ENCODE assay signal across 21 cellular contexts in genomic region chr3:120457827-120458226, GRCh38. TPM values are rescaled to one million over a fixed set of nuclear protein-coding genes. Genes with fewer than 3 reads are reported as not detected.
DNase-seq lines count a peak whose midpoint lies in the region; ATAC-seq, FAIRE-seq and TF ChIP-seq lines count a peak whose summit lies in the region.
"Had no signal": no experiment of that assay in that cellular context is flagged by ENCODE, and none has a peak within 500 bp of the region (broad histone marks: within the 10 kb centered on the region; RNA-seq: fewer than 3 reads in every experiment).

No MANE protein-coding gene starts in this region.

- intact Hi-C loops in IMR-90 (cut with micrococcal nuclease): no loop called here
- intact Hi-C loops in ascending aorta (cut with DNase I): no loop called here

- in situ Hi-C loops in IMR-90 (cut with MboI; ENCODE audit: low sequenced_read_pairs): no loop called here

- H3K4me2 ChIP-seq in IMR-90 (ENCODE audit: low read depth, low read length): no peak overlapping the region

- POLR2A ChIA-PET in IMR-90 (lab: Charles Lee; ENCODE audit: unreplicated experiment): no interaction called here

- CTCF ChIA-PET in IMR-90 (lab: Yijun Ruan, JAX): interaction anchor here (0.6 kb wide), 1 partner anchor 362 kb away, joined by 5 read pairs; no protein-coding TSS in a partner anchor

- H2AK5ac ChIP-seq in IMR-90 (ENCODE audit: low read depth, low read length): no peak overlapping the region

- H3K27me3 ChIP-seq in IMR-90 (ENCODE audit: control insufficient read depth, insufficient read depth, low read length): no peaks in the 10 kb centered on the region
- no peaks in the 10 kb centered on the region for H3K27me3 ChIP-seq in ascending aorta
- H3K27me3 ChIP-seq: SJSA1 had no signal

- no peak overlapping the region for H4K5ac ChIP-seq in IMR-90 (ENCODE audit: low read depth, low read length)

- TF ChIP-seq RAD21 in IMR-90 (IDR thresholded peaks at IDR 0.05; ENCODE audit: low read length): no peak

- no peak overlapping the region for H3K9ac ChIP-seq in IMR-90 (ENCODE audit: low read depth, low read length)

- H3K79me1 ChIP-seq in IMR-90 (ENCODE audit: low read depth in 1 of 2, low read length in 2 of 2): no peaks in the 10 kb centered on the region

- peak; percentile 66 for DNase-seq in NCI-H2171 treated with DMSO at 0.1 percent for 48 hours (lab: John Stamatoyannopoulos, UW)
- DNase-seq in NCI-H2171 (lab: John Stamatoyannopoulos, UW): no peak
- DNase-seq in IMR-90: peak; percentile 12
- peak; percentile 80 for DNase-seq in NCI-H446 treated with DMSO at 0.1 percent for 48 hours (lab: John Stamatoyannopoulos, UW)
- DNase-seq in coronary artery (ENCODE audit: low spot score): peak; percentile 14
- DNase-seq in GM19239 (ENCODE audit: insufficient read length, low spot score): no peak
- no peak for DNase-seq in ascending aorta (ENCODE audit: low spot score in 2 of 2)
- DNase-seq: CD8-positive, alpha-beta memory T cell; HFFc6; MM.1S; NCI-H1048; NCI-H226; NCI-H526 treated with DMSO at 0.1 percent for 48 hours; T-helper 1 cell had no signal

- no peak overlapping the region for H3K18ac ChIP-seq in IMR-90 (ENCODE audit: low read depth, low read length)

- H3K23ac ChIP-seq in IMR-90 (ENCODE audit: low read depth, low read length): no peak overlapping the region

- peaks cover 2% of the 10 kb centered on the region; the same call in 1 of the 2 replicates for H3K9me3 ChIP-seq in IMR-90 (ENCODE audit: control insufficient read depth, insufficient read depth, low read length)
- H3K9me3 ChIP-seq in ascending aorta: no peaks in the 10 kb centered on the region
- H3K9me3 ChIP-seq: SJSA1 had no signal

- H2BK120ac ChIP-seq in IMR-90 (ENCODE audit: low read depth, low read length): no peak overlapping the region

- peak overlapping the region; percentile 50 for H2AK9ac ChIP-seq in IMR-90 (replicated peaks; ENCODE audit: low read depth, low read length, poor library complexity)

- H2BK15ac ChIP-seq in IMR-90 (ENCODE audit: low read depth, low read length): no peak overlapping the region

- dilution Hi-C loops in IMR-90 (cut with HindIII; ENCODE audit: low sequenced_read_pairs, unreplicated experiment): no loop called here

- no peak overlapping the region for H2BK20ac ChIP-seq in IMR-90 (ENCODE audit: low read depth, low read length)

- H3K4me3 ChIP-seq in IMR-90 (ENCODE audit: insufficient read depth, low read depth, low read length) (no peak overlapping the region), coronary artery (no peak overlapping the region), ascending aorta (no peak overlapping the region)
- H3K4me3 ChIP-seq: K562, SJSA1 had no signal

- H3K27ac ChIP-seq in IMR-90 (ENCODE audit: insufficient read depth, low read length): no peak overlapping the region
- no peak overlapping the region for H3K27ac ChIP-seq in coronary artery
- H3K27ac ChIP-seq in ascending aorta: no peak overlapping the region
- H3K27ac ChIP-seq: C4-2B, SJSA1 had no signal

- H3K36me3 ChIP-seq in IMR-90 (ENCODE audit: control insufficient read depth, insufficient read depth, low read length) (no peaks in the 10 kb centered on the region), ascending aorta (no peaks in the 10 kb centered on the region)

- no peak overlapping the region for H4K91ac ChIP-seq in IMR-90 (ENCODE audit: insufficient read depth, low read depth, low read length)

- H2AFZ ChIP-seq in IMR-90 (replicated peaks; ENCODE audit: low read length, poor library complexity): no peak overlapping the region

- no peak overlapping the region for H3K56ac ChIP-seq in IMR-90 (ENCODE audit: extremely low read depth, insufficient read depth, low read length)

- H4K8ac ChIP-seq in IMR-90 (ENCODE audit: low read depth in 2 of 2, low read length in 2 of 2): no peak overlapping the region

- H3K14ac ChIP-seq in IMR-90 (replicated peaks; ENCODE audit: low read depth, low read length): no peak overlapping the region

- BruUV-seq in IMR-90 (replicated peaks; lab: Mats Ljungman, UMichigan): no TSS peak

- H3K4me1 ChIP-seq in IMR-90 (ENCODE audit: control insufficient read depth, insufficient read depth, low read length): peaks cover 5% of the 10 kb centered on the region; the same call in 1 of the 2 replicates
- no peaks in the 10 kb centered on the region for H3K4me1 ChIP-seq in ascending aorta

- no peak overlapping the region for H3K4ac ChIP-seq in IMR-90 (ENCODE audit: low read depth, low read length)

- peaks cover 5% of the 10 kb centered on the region; the same call in 1 of the 2 replicates for H3K9me1 ChIP-seq in IMR-90 (ENCODE audit: insufficient read depth, low read length)

- no peak for TF ChIP-seq POLR2A in IMR-90 (IDR thresholded peaks at IDR 0.05; ENCODE audit: low read depth, low read length)

- ATAC-seq in IMR-90 (ENCODE audit: low read depth): peak; percentile 36; the same call in 1 of the 2 replicates
- no peak for ATAC-seq in GM21619 (IDR thresholded peaks at IDR 0.05; ENCODE audit: unreplicated experiment)
- ATAC-seq: K562, Right ventricle myocardium inferior had no signal

- H2BK5ac ChIP-seq in IMR-90 (ENCODE audit: low read depth, low read length, poor library complexity, severe bottlenecking): no peak overlapping the region

- TF ChIP-seq CTCF in IMR-90 (conservative IDR thresholded peaks at IDR 0.05; ENCODE audit: low read depth, low read length) (no peak), coronary artery (IDR thresholded peaks at IDR 0.05) (no peak), ascending aorta (IDR thresholded peaks at IDR 0.05) (no peak)

- no peaks in the 10 kb centered on the region for H4K20me1 ChIP-seq in IMR-90 (ENCODE audit: insufficient read depth, low read length)

- no peak for FAIRE-seq in GM19239 (lab: Jason Lieb, UNC)
- FAIRE-seq: A204.1, H54, K562 had no signal

TF ChIP-seq in IMR-90, 13 proteins besides CTCF, POLR2A, EP300 and RAD21:
- TF ChIP-seq CEBPB (IDR thresholded peaks at IDR 0.05; ENCODE audit: low read depth, low read length) (no peak), BHLHE40 (IDR thresholded peaks at IDR 0.05; ENCODE audit: low read depth, low read length) (no peak), CHD1 (IDR thresholded peaks at IDR 0.05; ENCODE audit: low read depth, low read length) (no peak), MAZ (IDR thresholded peaks at IDR 0.05; ENCODE audit: borderline replicate concordance, low read depth, low read length) (no peak), RCOR1 (IDR thresholded peaks at IDR 0.05; ENCODE audit: insufficient replicate concordance, low read length) (no peak), FOS (IDR thresholded peaks at IDR 0.05; ENCODE audit: low read depth, low read length) (no peak), MAFK (IDR thresholded peaks at IDR 0.05; ENCODE audit: low read depth, low read length) (no peak), SMC3 (IDR thresholded peaks at IDR 0.05; ENCODE audit: low read depth, low read length) (no peak), RFX5 (IDR thresholded peaks at IDR 0.05; ENCODE audit: low read depth, low read length) (no peak), USF2 (IDR thresholded peaks at IDR 0.05; ENCODE audit: low read depth, low read length) (no peak), ELK1 (IDR thresholded peaks at IDR 0.05; ENCODE audit: borderline replicate concordance, low read depth, low read length) (no peak), NFE2L2 (IDR thresholded peaks at IDR 0.05; ENCODE audit: low read depth, low read length) (no peak), MXI1 (IDR thresholded peaks at IDR 0.05; ENCODE audit: borderline replicate concordance, low read depth, low read length) (no peak)

RNA-seq across cellular contexts. Expression of gene FSTL1, which starts 7.0 kb away (rescaled TPM):
- total RNA-seq in IMR-90 (2012; rRNA removed) (1,097 and 1,642 TPM in 2 replicates), ascending aorta (790 TPM)
- polyA plus RNA-seq in IMR-90 (2012; rRNA removed): 864 and 916 TPM in 2 replicates
- polyA plus RNA-seq in IMR-90 (2012; cell fraction: cytosol; rRNA removed): 367 and 446 TPM in 2 replicates
- polyA plus RNA-seq in IMR-90 (2012; cell fraction: nucleus; rRNA removed; ENCODE audit: low replicate concordance): 302 and 555 TPM in 2 replicates
- polyA plus RNA-seq: CD8-positive, alpha-beta memory T cell had no signal

Comparison
In these comparisons a context has a peak if more than half of its experiments do, and no peak if none do; other contexts are left out.
1. DNase-seq: peak in NCI-H2171 treated with DMSO at 0.1 percent for 48 hours (single experiment), IMR-90 (single experiment), NCI-H446 treated with DMSO at 0.1 percent for 48 hours (single experiment) and coronary artery (single experiment); none in NCI-H2171 (single experiment), GM19239 (single experiment) and ascending aorta (0 of 2).